Comparison of ENCODE assay signal across 14 cellular contexts in genomic region chr15:101579766-101580165, GRCh38.
DNase-seq lines count a peak whose midpoint lies in the region; ATAC-seq and TF ChIP-seq lines count a peak whose summit lies in the region.
"Had no signal": no experiment of that assay in that cellular context is flagged by ENCODE, and none has a peak within 500 bp of the region (broad histone marks: within the 10 kb centered on the region; RNA-seq: fewer than 3 reads in every experiment).

No MANE protein-coding gene starts in this region.

- peak overlapping the region; percentile 43 for H3K27ac ChIP-seq in RWPE2 (ENCODE audit: poor library complexity, severe bottlenecking)
- peak overlapping the region; percentile 68 for H3K27ac ChIP-seq in foreskin keratinocyte
- no peak overlapping the region for H3K27ac ChIP-seq in gastroesophageal sphincter
- H3K27ac ChIP-seq: esophagus squamous epithelium had no signal

- H3K27me3 ChIP-seq in RWPE2 (ENCODE audit: insufficient read depth, poor library complexity, severe bottlenecking) = no peaks in the 10 kb centered on the region
- H3K27me3 ChIP-seq in foreskin keratinocyte = no peaks in the 10 kb centered on the region
- H3K27me3 ChIP-seq in gastroesophageal sphincter = peaks cover 15% of the 10 kb centered on the region

- DNase-seq in A172 (ENCODE audit: low spot score) = peak; percentile 98
- DNase-seq in HCEC 1CT = peak; percentile 55
- DNase-seq in RWPE2 (ENCODE audit: low spot score) = peak; percentile 87
- peak; percentile 85 to 87 for DNase-seq in foreskin keratinocyte
- DNase-seq in NCI-H510A (lab: John Stamatoyannopoulos, UW) = no peak
- no peak for DNase-seq in NCI-H1105 treated with DMSO at 0.1 percent for 48 hours (lab: John Stamatoyannopoulos, UW)
- DNase-seq: activated CD4-positive, alpha-beta T cell treated with anti-CD3 and anti-CD28 coated beads, Interleukin-2, amount 50 U/mL, for 1 hour; activated T-cell treated with anti-CD3 and anti-CD28 coated beads, Interleukin-2, amount 50 U/mL, for 4 hours; esophagus squamous epithelium; NCI-H1694; NCI-H748 treated with DMSO at 0.1 percent for 48 hours had no signal

- H3K27me3 Mint-ChIP-seq in stimulated activated memory B cell treated with anti-CD40 and anti-IgM and Interleukin-4, amounts not matched to agents 10 μg/mL and 1 μg/mL and 100 μg/mL, for 72 hours = peaks cover 70% of the 10 kb centered on the region

- H3K4me3 Mint-ChIP-seq in stimulated activated memory B cell treated with anti-CD40 and anti-IgM and Interleukin-4, amounts not matched to agents 10 μg/mL and 1 μg/mL and 100 μg/mL, for 72 hours = no peak overlapping the region
- H3K4me3 Mint-ChIP-seq: activated T-cell treated with anti-CD3 and anti-CD28 coated beads, Interleukin-2, amount 50 U/mL, for 4 hours; T-helper 2 cell treated with Interferon-gamma antibody and Interleukin-4, amounts not matched to agents 5 μg/mL and 100 μg/mL, for 36 hours had no signal

- ATAC-seq in RWPE2 (ENCODE audit: low read depth) (peak; percentile 74), foreskin keratinocyte (peak; percentile 89), gastroesophageal sphincter (no peak)
- ATAC-seq in stimulated activated memory B cell treated with anti-CD40 and anti-IgM and Interleukin-4, amounts not matched to agents 10 μg/mL and 1 μg/mL and 100 μg/mL, for 72 hours = no peak
- ATAC-seq: activated T-cell treated with anti-CD3 and anti-CD28 coated beads, Interleukin-2, amount 50 U/mL, for 4 hours had no signal

- H3K36me3 ChIP-seq in RWPE2 (ENCODE audit: low read depth) (no peaks in the 10 kb centered on the region), gastroesophageal sphincter (no peaks in the 10 kb centered on the region)
- H3K36me3 ChIP-seq: esophagus squamous epithelium had no signal

- no peaks in the 10 kb centered on the region for H3K4me1 Mint-ChIP-seq in stimulated activated memory B cell treated with anti-CD40 and anti-IgM and Interleukin-4, amounts not matched to agents 10 μg/mL and 1 μg/mL and 100 μg/mL, for 72 hours

- no peak for TF ChIP-seq POLR2A in gastroesophageal sphincter (IDR thresholded peaks at IDR 0.05)

- H3K9me3 ChIP-seq in RWPE2 (ENCODE audit: severe bottlenecking) (no peaks in the 10 kb centered on the region), gastroesophageal sphincter (peaks cover 0 to 7% (median 0%) of the 10 kb centered on the region in 3 donors)

- peaks cover 23% of the 10 kb centered on the region for H3K4me1 ChIP-seq in RWPE2 (ENCODE audit: insufficient read depth, poor library complexity, severe bottlenecking)
- H3K4me1 ChIP-seq in foreskin keratinocyte = peaks cover 21% of the 10 kb centered on the region
- no peaks in the 10 kb centered on the region for H3K4me1 ChIP-seq in gastroesophageal sphincter
- H3K4me1 ChIP-seq: esophagus squamous epithelium had no signal

- 40 to 58% methylated on average over 1 to 3 of the region's 6 CpGs for WGBS in gastroesophageal sphincter (ENCODE audit: low coverage in 1 of 2), 2 donors

- no peak for TF ChIP-seq CTCF in RWPE2 (IDR thresholded peaks at IDR 0.05; ENCODE audit: poor library complexity, severe bottlenecking)
- TF ChIP-seq CTCF in foreskin keratinocyte (conservative IDR thresholded peaks at IDR 0.05) = no peak
- no peak for TF ChIP-seq CTCF in gastroesophageal sphincter (IDR thresholded peaks at IDR 0.05)

- peaks cover 5% of the 10 kb centered on the region for H3K36me3 Mint-ChIP-seq in stimulated activated memory B cell treated with anti-CD40 and anti-IgM and Interleukin-4, amounts not matched to agents 10 μg/mL and 1 μg/mL and 100 μg/mL, for 72 hours

- peaks cover 19% of the 10 kb centered on the region for H3K9me3 Mint-ChIP-seq in stimulated activated memory B cell treated with anti-CD40 and anti-IgM and Interleukin-4, amounts not matched to agents 10 μg/mL and 1 μg/mL and 100 μg/mL, for 72 hours
- H3K9me3 Mint-ChIP-seq: activated T-cell treated with anti-CD3 and anti-CD28 coated beads, Interleukin-2, amount 50 U/mL, for 4 hours; T-helper 2 cell treated with Interferon-gamma antibody and Interleukin-4, amounts not matched to agents 5 μg/mL and 100 μg/mL, for 36 hours had no signal

- H3K27ac Mint-ChIP-seq in stimulated activated memory B cell treated with anti-CD40 and anti-IgM and Interleukin-4, amounts not matched to agents 10 μg/mL and 1 μg/mL and 100 μg/mL, for 72 hours = no peak overlapping the region
- H3K27ac Mint-ChIP-seq: T-helper 2 cell treated with Interferon-gamma antibody and Interleukin-4, amounts not matched to agents 5 μg/mL and 100 μg/mL, for 36 hours had no signal

- no peak overlapping the region for H3K4me3 ChIP-seq in RWPE2 (ENCODE audit: severe bottlenecking)
- H3K4me3 ChIP-seq in gastroesophageal sphincter = no peak overlapping the region
- H3K4me3 ChIP-seq: esophagus squamous epithelium had no signal

- TF ChIP-seq EP300 in gastroesophageal sphincter (IDR thresholded peaks at IDR 0.05) = no peak

Comparison
In these comparisons a context has a peak if more than half of its experiments do, and no peak if none do; other contexts are left out.
1. DNase-seq: peak in A172 (single experiment), HCEC 1CT (single experiment), RWPE2 (single experiment) and foreskin keratinocyte (2 of 2); none in NCI-H510A (single experiment) and NCI-H1105 treated with DMSO at 0.1 percent for 48 hours (single experiment).
2. ATAC-seq: peak in RWPE2 (single experiment) and foreskin keratinocyte (single experiment); none in stimulated activated memory B cell treated with anti-CD40 and anti-IgM and Interleukin-4, amounts not matched to agents 10 μg/mL and 1 μg/mL and 100 μg/mL, for 72 hours (single experiment) and gastroesophageal sphincter (single experiment).
3. H3K27ac ChIP-seq: peak in RWPE2 (single experiment) and foreskin keratinocyte (single experiment); none in gastroesophageal sphincter (0 of 4).